ENCODE assay signal across 8 cellular contexts in the genomic region with DNA sequence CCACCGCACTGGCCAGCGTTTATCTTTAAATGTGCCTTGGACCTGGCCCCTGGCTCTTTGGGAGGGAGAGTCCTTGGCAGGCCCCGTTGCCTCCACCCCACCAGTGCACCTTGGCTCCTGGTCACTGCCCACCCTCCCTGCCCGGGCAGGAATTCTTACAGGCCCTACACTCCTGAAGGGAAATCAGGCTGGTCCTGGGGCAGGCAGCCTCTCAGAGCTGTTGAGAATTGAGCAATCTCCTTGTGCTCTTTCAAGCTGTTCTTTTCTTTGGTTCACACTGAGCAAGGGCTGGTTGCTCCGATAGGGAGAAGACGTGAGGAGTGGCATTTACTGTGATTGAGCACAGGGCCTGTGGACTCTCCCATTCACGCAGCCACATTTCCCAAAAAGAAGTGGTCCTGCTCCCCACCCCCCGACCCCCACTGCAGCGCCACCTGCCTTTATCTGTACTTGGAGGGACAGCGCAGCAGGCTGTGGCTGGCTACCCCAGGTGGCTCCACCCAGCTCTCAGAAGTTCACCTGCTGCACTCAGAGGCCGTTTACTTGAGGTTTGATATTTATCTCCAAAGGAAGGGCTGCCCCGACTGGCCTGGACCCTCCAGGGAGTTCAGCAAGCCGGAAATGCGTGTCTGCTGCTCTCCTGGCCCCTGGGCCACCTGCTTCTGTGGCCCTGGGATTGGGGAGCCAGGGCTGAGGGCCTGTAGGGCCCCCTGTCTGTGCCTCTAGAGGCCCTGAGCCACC. TPM values are rescaled to one million over a fixed set of nuclear protein-coding genes. Genes with fewer than 3 reads are reported as not detected.
DNase-seq lines count a peak whose midpoint lies in the region; ATAC-seq and TF ChIP-seq lines count a peak whose summit lies in the region.

No MANE protein-coding gene starts in this region.

- no peaks in the 10 kb centered on the region for H3K27me3 Mint-ChIP-seq in T-helper 17 cell

- WGBS in right cardiac atrium: 31% methylated on average over 14 of the region's 14 CpGs

- no peaks in the 10 kb centered on the region for H3K9me3 Mint-ChIP-seq in stimulated activated effector memory CD8-positive, alpha-beta T cell treated with anti-CD3 and anti-CD28 coated beads, Interleukin-12 subunit alpha, Interleukin-12 subunit beta, amount 100 ng/mL, for 72 hours

- no peak overlapping the region for H2AFZ ChIP-seq in MM.1S (ENCODE audit: low read length)

- no peak overlapping the region for H3K9ac ChIP-seq in MM.1S (ENCODE audit: low read length)

- ATAC-seq in T-helper 17 cell: peak; percentile 8
- peak; percentile 23 to 36 for ATAC-seq in right cardiac atrium
- ATAC-seq in stimulated activated effector memory CD8-positive, alpha-beta T cell treated with anti-CD3 and anti-CD28 coated beads, Interleukin-12 subunit alpha, Interleukin-12 subunit beta, amount 100 ng/mL, for 72 hours: no peak
- ATAC-seq in HG02610 (IDR thresholded peaks at IDR 0.05; ENCODE audit: unreplicated experiment): no peak

- no peaks in the 10 kb centered on the region for H3K9me3 ChIP-seq in T-helper 17 cell (ENCODE audit: control insufficient read depth, low read length, poor library complexity, severe bottlenecking)
- no peaks in the 10 kb centered on the region for H3K9me3 ChIP-seq in right cardiac atrium (ENCODE audit: control insufficient read depth, low read length)
- H3K9me3 ChIP-seq in MM.1S (replicated peaks; ENCODE audit: insufficient read depth, low read length): no peaks in the 10 kb centered on the region

- H3K4me1 ChIP-seq in right cardiac atrium (ENCODE audit: control insufficient read depth, insufficient read depth, low read length) (peaks cover 55% of the 10 kb centered on the region), MM.1S (ENCODE audit: low read length) (no peaks in the 10 kb centered on the region)

- no peaks in the 10 kb centered on the region; the same call in 1 of the 2 replicates for H3K79me2 ChIP-seq in MM.1S (ENCODE audit: low read length)

- peak overlapping the region; percentile 32 for H3K27ac ChIP-seq in right cardiac atrium (ENCODE audit: low read length)
- H3K27ac ChIP-seq in MM.1S (ENCODE audit: low read length): no peak overlapping the region

- peak overlapping the region; percentile 90 for H3K27ac Mint-ChIP-seq in T-helper 17 cell
- H3K27ac Mint-ChIP-seq in stimulated activated effector memory CD8-positive, alpha-beta T cell treated with anti-CD3 and anti-CD28 coated beads, Interleukin-12 subunit alpha, Interleukin-12 subunit beta, amount 100 ng/mL, for 72 hours: peak overlapping the region; percentile 80

- H3K4me2 ChIP-seq in MM.1S (ENCODE audit: low read depth, low read length): no peak overlapping the region

- no peaks in the 10 kb centered on the region for H4K20me1 ChIP-seq in MM.1S (ENCODE audit: insufficient read depth, low read length)

- TF ChIP-seq CTCF in MM.1S (IDR thresholded peaks at IDR 0.05; ENCODE audit: low read length): no peak

- H3K4me3 ChIP-seq in right cardiac atrium (ENCODE audit: low read length) (no peak overlapping the region), MM.1S (ENCODE audit: low read length) (no peak overlapping the region)

- H3K27me3 ChIP-seq in right cardiac atrium (ENCODE audit: control insufficient read depth, insufficient read depth) (no peaks in the 10 kb centered on the region), MM.1S (replicated peaks; ENCODE audit: insufficient read depth, low read length) (no peaks in the 10 kb centered on the region)

- DNase-seq in HT-29 (ENCODE audit: low spot score): peak; percentile 67
- no peak for DNase-seq in T-helper 17 cell
- DNase-seq in right cardiac atrium: peak; percentile 42 to 73 (median 72)
- DNase-seq in stimulated activated effector memory CD8-positive, alpha-beta T cell treated with anti-CD3 and anti-CD28 coated beads, Interleukin-12 subunit alpha, Interleukin-12 subunit beta, amount 100 ng/mL, for 72 hours (ENCODE audit: low spot score in 2 of 2): no peak
- DNase-seq in MM.1S: no peak
- DNase-seq in islet precursor cell: no peak
- DNase-seq in NCI-H1694 treated with DMSO at 0.1 percent for 48 hours (lab: John Stamatoyannopoulos, UW): no peak

- no peaks in the 10 kb centered on the region for H3F3A ChIP-seq in MM.1S (ENCODE audit: insufficient read depth, low read length)

- H3K36me3 ChIP-seq in MM.1S (replicated peaks; ENCODE audit: insufficient read depth, low read length): no peaks in the 10 kb centered on the region

- peaks cover 50% of the 10 kb centered on the region for H3K4me1 Mint-ChIP-seq in T-helper 17 cell
- H3K4me1 Mint-ChIP-seq in stimulated activated effector memory CD8-positive, alpha-beta T cell treated with anti-CD3 and anti-CD28 coated beads, Interleukin-12 subunit alpha, Interleukin-12 subunit beta, amount 100 ng/mL, for 72 hours: peaks cover 55% of the 10 kb centered on the region

- H3K9me2 ChIP-seq in MM.1S (replicated peaks; ENCODE audit: insufficient read depth, low read length): no peaks in the 10 kb centered on the region

- intact Hi-C loops in right cardiac atrium (cut with DNase I): no loop called here

- peak overlapping the region; percentile 62 for H3K4me3 Mint-ChIP-seq in T-helper 17 cell
- H3K4me3 Mint-ChIP-seq in stimulated activated effector memory CD8-positive, alpha-beta T cell treated with anti-CD3 and anti-CD28 coated beads, Interleukin-12 subunit alpha, Interleukin-12 subunit beta, amount 100 ng/mL, for 72 hours: no peak overlapping the region

- H3K36me3 Mint-ChIP-seq in T-helper 17 cell (ENCODE audit: low read depth): no peaks in the 10 kb centered on the region
- no peaks in the 10 kb centered on the region for H3K36me3 Mint-ChIP-seq in stimulated activated effector memory CD8-positive, alpha-beta T cell treated with anti-CD3 and anti-CD28 coated beads, Interleukin-12 subunit alpha, Interleukin-12 subunit beta, amount 100 ng/mL, for 72 hours

RNA-seq across cellular contexts. Expression of a gene that starts 47.8 kb away (rescaled TPM):
- total RNA-seq in HT-29 (2014; rRNA removed; shearing (Covaris generic)): 12.1 and 15.2 TPM in 2 replicates
- total RNA-seq in T-helper 17 cell (100 to 1,000 TPM; 183 to 215 TPM), right cardiac atrium (10 to 100 TPM; 56.7 to 83.1 (median 68.9) TPM)
- polyA plus RNA-seq in right cardiac atrium: 35.6 TPM

Comparison
In these comparisons a context has a peak if more than half of its experiments do, and no peak if none do; other contexts are left out.
1. DNase-seq: peak in HT-29 (single experiment) and right cardiac atrium (3 of 3); none in T-helper 17 cell (0 of 3), stimulated activated effector memory CD8-positive, alpha-beta T cell treated with anti-CD3 and anti-CD28 coated beads, Interleukin-12 subunit alpha, Interleukin-12 subunit beta, amount 100 ng/mL, for 72 hours (0 of 2), MM.1S (single experiment), islet precursor cell (single experiment) and NCI-H1694 treated with DMSO at 0.1 percent for 48 hours (single experiment).
2. ATAC-seq: peak in T-helper 17 cell (single experiment) and right cardiac atrium (2 of 2); none in stimulated activated effector memory CD8-positive, alpha-beta T cell treated with anti-CD3 and anti-CD28 coated beads, Interleukin-12 subunit alpha, Interleukin-12 subunit beta, amount 100 ng/mL, for 72 hours (single experiment) and HG02610 (single experiment).